17 cellular contexts compared by ENCODE assay signal in genomic region chr5:139133237-139133636, GRCh38.
DNase-seq lines count a peak whose midpoint lies in the region; ATAC-seq and TF ChIP-seq lines count a peak whose summit lies in the region.
"Had no signal": no experiment of that assay in that cellular context is flagged by ENCODE, and none has a peak within 500 bp of the region (broad histone marks: within the 10 kb centered on the region; RNA-seq: fewer than 3 reads in every experiment).

No MANE protein-coding gene starts in this region.

- peak overlapping the region; percentile 53 for H3K27ac Mint-ChIP-seq in chondrocyte (ENCODE audit: unreplicated experiment)

- H3K9ac ChIP-seq in stomach smooth muscle (ENCODE audit: low read length in 2 of 2) (no peak overlapping the region), PC-3 (ENCODE audit: low read length) (no peak overlapping the region)

- peaks cover 47% of the 10 kb centered on the region for H3K4me1 ChIP-seq in stomach smooth muscle (ENCODE audit: control insufficient read depth, insufficient read depth, low read length)
- H3K4me1 ChIP-seq in PC-3 (ENCODE audit: insufficient read depth, low read length), result peaks cover under 1% of the 10 kb centered on the region; the same call in 1 of the 2 replicates

- no peak overlapping the region for H3K4me2 ChIP-seq in PC-3 (ENCODE audit: low read length)
- H3K4me2 ChIP-seq: PC-9 had no signal

- H4K20me1 ChIP-seq in PC-3 (ENCODE audit: low read length), result peaks cover 4% of the 10 kb centered on the region; the same call in 1 of the 2 replicates

- DNase-seq in DMS 273 (lab: John Stamatoyannopoulos, UW; ENCODE audit: unreplicated experiment) (peak; percentile 59), DMS 273 treated with DMSO at 0.1 percent for 48 hours (lab: John Stamatoyannopoulos, UW) (no peak), NCI-H2227 treated with DMSO at 0.1 percent for 48 hours (lab: John Stamatoyannopoulos, UW) (peak; percentile 48), chondrocyte (ENCODE audit: low spot score) (no peak), GM10266 (ENCODE audit: extremely low spot score) (no peak), PC-3 (no peak)
- DNase-seq: activated CD4-positive, alpha-beta T cell treated with anti-CD3 and anti-CD28 coated beads, Interleukin-2, amount 50 U/mL, for 48 hours; adrenal gland; EL; H7; PC-9; stimulated activated naive CD4-positive, alpha-beta T cell treated with Interleukin-2 at 50 U/mL for 16 hours had no signal

- CTCF ChIA-PET in PC-3 (lab: Charles Lee), result no interaction called here

- H3K79me2 ChIP-seq in PC-3 (ENCODE audit: low read length), result no peaks in the 10 kb centered on the region

- peaks cover 42% of the 10 kb centered on the region for H3K4me1 Mint-ChIP-seq in chondrocyte (ENCODE audit: low read depth)

- no peaks in the 10 kb centered on the region for H3K9me3 Mint-ChIP-seq in chondrocyte (ENCODE audit: low read depth)

- H3K36me3 ChIP-seq in stomach smooth muscle (ENCODE audit: control insufficient read depth in 2 of 2, insufficient read depth in 2 of 2, low read length in 2 of 2) (no peaks in the 10 kb centered on the region), PC-3 (ENCODE audit: low read depth, low read length) (no peaks in the 10 kb centered on the region)
- H3K36me3 ChIP-seq: adrenal gland had no signal

- H3K27me3 Mint-ChIP-seq in chondrocyte (ENCODE audit: low read depth), result no peaks in the 10 kb centered on the region

- no peak overlapping the region for H2AFZ ChIP-seq in PC-3 (ENCODE audit: low read length)
- H2AFZ ChIP-seq: PC-9 had no signal

- no peaks in the 10 kb centered on the region for H3K36me3 Mint-ChIP-seq in chondrocyte (ENCODE audit: low read depth)

- no peaks in the 10 kb centered on the region for H3K9me2 ChIP-seq in PC-3 (replicated peaks; ENCODE audit: low read length)

- peak overlapping the region; percentile 94 for H3K27ac ChIP-seq in stomach smooth muscle (ENCODE audit: low read length)
- H3K27ac ChIP-seq in PC-3 (ENCODE audit: low read length), result no peak overlapping the region
- H3K27ac ChIP-seq: 22Rv1, epithelial cell of prostate, PC-9 had no signal

- H3F3A ChIP-seq in PC-3 (ENCODE audit: low read length, unreplicated experiment), result no peaks in the 10 kb centered on the region

- POLR2A ChIA-PET in PC-3 (lab: Charles Lee; ENCODE audit: unreplicated experiment), result no interaction called here

- H3K9me3 ChIP-seq in stomach smooth muscle (ENCODE audit: control insufficient read depth in 2 of 2, low read length in 2 of 2) (no peaks in the 10 kb centered on the region), PC-3 (ENCODE audit: low read length) (no peaks in the 10 kb centered on the region)
- H3K9me3 ChIP-seq: adrenal gland had no signal

- no TSS peak for BruUV-seq in PC-3 (replicated peaks; lab: Mats Ljungman, UMichigan)

- TF ChIP-seq CTCF in chondrocyte (IDR thresholded peaks at IDR 0.05) (no peak), GM10266 (IDR thresholded peaks at IDR 0.05; ENCODE audit: control insufficient read depth, insufficient read depth, low read depth, missing control alignments) (no peak), PC-3 (conservative IDR thresholded peaks at IDR 0.05; ENCODE audit: low read depth, low read length) (no peak)

- intact Hi-C loops in PC-3 (cut with micrococcal nuclease), result no loop called here

- H3K27me3 ChIP-seq in stomach smooth muscle (ENCODE audit: control insufficient read depth in 1 of 2, insufficient read depth in 2 of 2, low read length in 2 of 2) (no peaks in the 10 kb centered on the region), PC-3 (ENCODE audit: low read length) (no peaks in the 10 kb centered on the region)
- H3K27me3 ChIP-seq: adrenal gland had no signal

- no peak overlapping the region for H3K4me3 ChIP-seq in stomach smooth muscle (ENCODE audit: low read length in 2 of 2)
- no peak overlapping the region for H3K4me3 ChIP-seq in PC-3 (ENCODE audit: low read length)
- H3K4me3 ChIP-seq: adrenal gland, GM12878, PC-9 had no signal

- ATAC-seq in PC-3, result no peak
- ATAC-seq in HG03378 (IDR thresholded peaks at IDR 0.05; ENCODE audit: unreplicated experiment), result no peak
- ATAC-seq: GM12878 had no signal

- H3K4me3 Mint-ChIP-seq in chondrocyte (ENCODE audit: unreplicated experiment), result no peak overlapping the region

Comparison
In these comparisons a context has a peak if more than half of its experiments do, and no peak if none do; other contexts are left out.
1. DNase-seq: peak in DMS 273 (single experiment) and NCI-H2227 treated with DMSO at 0.1 percent for 48 hours (single experiment); none in DMS 273 treated with DMSO at 0.1 percent for 48 hours (single experiment), chondrocyte (single experiment), GM10266 (single experiment) and PC-3 (single experiment).